In genomic region chr11:119764108-119764874, GRCh38 we compare ENCODE assay signal across 10 cellular contexts. TPM values are rescaled to one million over a fixed set of nuclear protein-coding genes. Genes with fewer than 3 reads are reported as not detected.
A peak's percentile ranks its signal among the peaks of the same experiment; 100 is the strongest.
DNase-seq lines count a peak whose midpoint lies in the region; ATAC-seq, FAIRE-seq and TF ChIP-seq lines count a peak whose summit lies in the region.
"Had no signal": no experiment of that assay in that cellular context is flagged by ENCODE, and none has a peak within 500 bp of the region (broad histone marks: within the 10 kb centered on the region; RNA-seq: fewer than 3 reads in every experiment).

No MANE protein-coding gene starts in this region.

- H3K4me3 Mint-ChIP-seq in stimulated activated naive B cell treated with anti-CD40 and anti-IgM and Interleukin-4, amounts not matched to agents 10 μg/mL and 1 μg/mL and 100 μg/mL, for 72 hours: no peak overlapping the region
- H3K4me3 Mint-ChIP-seq: nephron had no signal

- H3K4me1 Mint-ChIP-seq in stimulated activated naive B cell treated with anti-CD40 and anti-IgM and Interleukin-4, amounts not matched to agents 10 μg/mL and 1 μg/mL and 100 μg/mL, for 72 hours: no peaks in the 10 kb centered on the region

- H3K4me3 ChIP-seq in kidney (ENCODE audit: low read length in 2 of 2): no peak overlapping the region
- no peak overlapping the region for H3K4me3 ChIP-seq in transverse colon
- H3K4me3 ChIP-seq: SJSA1 had no signal

- ATAC-seq in stimulated activated naive B cell treated with anti-CD40 and anti-IgM and Interleukin-4, amounts not matched to agents 10 μg/mL and 1 μg/mL and 100 μg/mL, for 72 hours (replicated peaks): no peak
- no peak for ATAC-seq in GM19035 (IDR thresholded peaks at IDR 0.05; ENCODE audit: unreplicated experiment)

- peaks cover 0 to 10% of the 10 kb centered on the region in 2 donors for H3K9me3 Mint-ChIP-seq in stimulated activated naive B cell treated with anti-CD40 and anti-IgM and Interleukin-4, amounts not matched to agents 10 μg/mL and 1 μg/mL and 100 μg/mL, for 72 hours

- H3K27ac ChIP-seq in kidney (ENCODE audit: low read depth in 2 of 2, low read length in 2 of 2) (peak overlapping the region in 1 of 2 donors; percentile 9), transverse colon (peak overlapping the region in 1 of 4 donors; percentile 8)
- H3K27ac ChIP-seq: SJSA1 had no signal

- no peaks in the 10 kb centered on the region for H3K27me3 ChIP-seq in transverse colon
- H3K27me3 ChIP-seq: SJSA1 had no signal

- in situ Hi-C loops in transverse colon (cut with MboI; ENCODE audit: low pct_ligation_motif_present in 1 of 4, low pct_unique_long_range_greater_than_20kb in 1 of 4, low sequenced_read_pairs in 3 of 4): no loop called here

- H3K36me3 ChIP-seq in kidney (ENCODE audit: control insufficient read depth in 1 of 2, insufficient read depth in 2 of 2, low read length in 2 of 2): no peaks in the 10 kb centered on the region
- no peaks in the 10 kb centered on the region for H3K36me3 ChIP-seq in transverse colon
- H3K36me3 ChIP-seq: SJSA1 had no signal

- TF ChIP-seq POLR2A in transverse colon (IDR thresholded peaks at IDR 0.05): no peak

- 20 to 24% methylated on average over 1 to 6 of the region's 6 CpGs for WGBS in transverse colon (ENCODE audit: low coverage in 1 of 2), 2 donors

- no peak for FAIRE-seq in kidney (lab: Jason Lieb, UNC)

- DNase-seq in LHCN-M2 (ENCODE audit: low read depth) (peak; percentile 22), astrocyte of the hippocampus (ENCODE audit: low read depth, low spot score) (peak; percentile 85), kidney (peak; percentile 89), stromal cell of bone marrow (ENCODE audit: low read depth) (peak; percentile 67), transverse colon (no peak)
- DNase-seq in stimulated activated naive B cell treated with anti-CD40 and anti-IgM and Interleukin-4, amounts not matched to agents 10 μg/mL and 1 μg/mL and 100 μg/mL, for 72 hours: no peak
- DNase-seq: H7 had no signal

- intact Hi-C loops in kidney (cut with DNase I) (no loop called here), transverse colon (cut with DNase I; ENCODE audit: low total_unique reads) (no loop called here)

- H3K27ac Mint-ChIP-seq in stimulated activated naive B cell treated with anti-CD40 and anti-IgM and Interleukin-4, amounts not matched to agents 10 μg/mL and 1 μg/mL and 100 μg/mL, for 72 hours: no peak overlapping the region

- H3K9me3 ChIP-seq in kidney (ENCODE audit: control insufficient read depth in 1 of 2, low read length in 2 of 2): peaks cover 0 to 10% of the 10 kb centered on the region in 2 donors
- peaks cover 0 to 3% of the 10 kb centered on the region in 2 donors for H3K9me3 ChIP-seq in transverse colon
- H3K9me3 ChIP-seq: SJSA1 had no signal

- peak overlapping the region in 1 of 2 donors; percentile 27 for H3K9ac ChIP-seq in kidney (ENCODE audit: low read length in 2 of 2)

- no peak for TF ChIP-seq EP300 in transverse colon (IDR thresholded peaks at IDR 0.05; ENCODE audit: low read depth)

- peaks cover 2 to 5% of the 10 kb centered on the region in 2 donors for H3K36me3 Mint-ChIP-seq in stimulated activated naive B cell treated with anti-CD40 and anti-IgM and Interleukin-4, amounts not matched to agents 10 μg/mL and 1 μg/mL and 100 μg/mL, for 72 hours

- H3K4me1 ChIP-seq in kidney (ENCODE audit: control insufficient read depth in 1 of 2, insufficient read depth in 1 of 2, low read depth in 1 of 2, low read length in 2 of 2) (peaks cover 0 to 11% of the 10 kb centered on the region in 2 donors), transverse colon (peaks cover 0 to 4% (median 2%) of the 10 kb centered on the region in 4 donors)

- peaks cover 40 to 63% of the 10 kb centered on the region in 2 donors for H3K27me3 Mint-ChIP-seq in stimulated activated naive B cell treated with anti-CD40 and anti-IgM and Interleukin-4, amounts not matched to agents 10 μg/mL and 1 μg/mL and 100 μg/mL, for 72 hours

- TF ChIP-seq CTCF in kidney (IDR thresholded peaks at IDR 0.05; ENCODE audit: borderline replicate concordance, extremely low read depth, insufficient read depth): no peak
- no peak for TF ChIP-seq CTCF in transverse colon (IDR thresholded peaks at IDR 0.05)

RNA-seq across cellular contexts. Expression of gene NECTIN1, which starts 35.3 kb away (rescaled TPM):
- total RNA-seq in LHCN-M2 (2014; rRNA removed): 3.3 and 3.8 TPM in 2 replicates
- 5.0 TPM for polyA plus RNA-seq in LHCN-M2 (2012)
- total RNA-seq in kidney: 13.2 TPM
- 6.0 TPM for polyA plus RNA-seq in kidney (ENCODE audit: insufficient read depth, low read depth, low replicate concordance)
- total RNA-seq in transverse colon: 10 to 100 TPM; 11.0 to 71.2 (median 12.6) TPM

Comparison
In these comparisons a context has a peak if more than half of its experiments do, and no peak if none do; other contexts are left out.
1. DNase-seq: peak in LHCN-M2 (single experiment), astrocyte of the hippocampus (single experiment), kidney (single experiment) and stromal cell of bone marrow (single experiment); none in stimulated activated naive B cell treated with anti-CD40 and anti-IgM and Interleukin-4, amounts not matched to agents 10 μg/mL and 1 μg/mL and 100 μg/mL, for 72 hours (single experiment) and transverse colon (single experiment).